17 cellular contexts compared by ENCODE assay signal in the genomic region with DNA sequence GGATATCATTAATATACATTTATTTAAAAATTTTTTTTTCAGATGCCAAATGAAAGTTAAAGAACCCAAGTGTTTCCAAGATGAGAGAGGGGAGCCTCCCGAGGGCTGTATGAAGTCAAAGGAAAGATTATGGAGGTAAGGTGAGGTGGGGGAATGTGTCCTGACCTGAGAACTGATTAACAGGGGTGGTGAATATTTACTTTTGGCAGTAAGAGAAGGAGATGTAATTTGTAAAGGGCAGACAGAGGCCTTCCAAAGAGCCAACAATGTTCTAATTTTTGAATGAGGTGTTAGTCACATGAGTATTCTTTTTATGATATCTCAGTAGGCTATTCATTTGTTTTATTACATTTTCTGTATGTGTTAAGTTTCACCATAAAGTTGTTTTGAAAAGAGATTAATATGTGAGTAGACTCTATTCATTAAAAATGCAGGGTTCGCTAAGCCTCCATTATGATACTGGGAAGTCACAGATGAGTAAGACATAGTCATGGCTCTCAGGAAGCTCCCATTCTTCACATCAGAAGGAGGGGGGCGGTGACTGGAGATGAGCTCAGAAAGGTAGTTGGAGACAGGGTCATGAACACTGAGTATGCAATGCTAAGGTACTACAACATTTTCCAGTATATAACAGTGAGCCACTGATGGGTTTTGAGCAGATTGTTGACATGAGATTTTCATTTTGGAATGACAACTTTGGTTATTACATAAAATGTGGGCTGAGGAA.
A peak's percentile ranks its signal among the peaks of the same experiment; 100 is the strongest.
DNase-seq lines count a peak whose midpoint lies in the region; ATAC-seq, FAIRE-seq and TF ChIP-seq lines count a peak whose summit lies in the region.
"Had no signal": no experiment of that assay in that cellular context is flagged by ENCODE, and none has a peak within 500 bp of the region (broad histone marks: within the 10 kb centered on the region; RNA-seq: fewer than 3 reads in every experiment).

No MANE protein-coding gene starts in this region.

- FAIRE-seq in urothelium cell line (lab: Jason Lieb, UNC): no peak
- FAIRE-seq: GM18507 had no signal

- H3K36me3 ChIP-seq in DOHH2 (ENCODE audit: control insufficient read depth, low read length) (peaks cover 5% of the 10 kb centered on the region; the same call in 1 of the 2 replicates), brain microvascular endothelial cell (replicated peaks) (no peaks in the 10 kb centered on the region)

- no peak overlapping the region for H3K4me3 ChIP-seq in DOHH2 (ENCODE audit: low read length)
- no peak overlapping the region for H3K4me3 ChIP-seq in brain microvascular endothelial cell (ENCODE audit: low read depth, low read length)
- H3K4me3 ChIP-seq: GM23338 had no signal

- H3K27ac ChIP-seq in DOHH2 (ENCODE audit: low read depth, low read length) (peak overlapping the region; percentile 79), brain microvascular endothelial cell (peak overlapping the region; percentile 28)

- no peaks in the 10 kb centered on the region for H3K27me3 ChIP-seq in DOHH2 (ENCODE audit: control insufficient read depth, low read length)
- no peaks in the 10 kb centered on the region for H3K27me3 ChIP-seq in brain microvascular endothelial cell (replicated peaks)

- DNase-seq in LHCN-M2 (ENCODE audit: low read depth) (peak; percentile 50), brain microvascular endothelial cell (peak; percentile 73), kidney glomerular epithelial cell (lab: John Stamatoyannopoulos, UW) (peak; percentile 81), urothelium cell line (ENCODE audit: low spot score) (no peak), retina (no peak)
- DNase-seq: activated CD4-positive, alpha-beta T cell treated with anti-CD3 and anti-CD28 coated beads for 4 hours; amniotic stem cell; CD8-positive, alpha-beta memory T cell; stimulated activated CD4-positive, alpha-beta T cell treated with anti-CD3 and anti-CD28 coated beads, Interleukin-2, amount 100 ng/mL, for 48 hours; stimulated activated naive B cell treated with anti-CD40 and anti-IgM and Interleukin-4, amounts not matched to agents 10 μg/mL and 1 μg/mL and 100 μg/mL, for 72 hours; T-helper 1 cell had no signal

- peak overlapping the region; percentile 67 for H3K4me2 ChIP-seq in DOHH2 (ENCODE audit: low read length)
- H3K4me2 ChIP-seq: GM23338 had no signal

- H4K20me1 ChIP-seq in DOHH2 (ENCODE audit: control insufficient read depth, insufficient read depth, low read depth, low read length): no peaks in the 10 kb centered on the region

- 0 out of 2 replicates have a peak, but pooled peaks cover 2% of the 10 kb centered on the region for H3F3A ChIP-seq in DOHH2 (ENCODE audit: control insufficient read depth, insufficient read depth)

- H3K9me2 ChIP-seq in DOHH2 (replicated peaks; ENCODE audit: control insufficient read depth, low read length): no peaks in the 10 kb centered on the region

- no peaks in the 10 kb centered on the region for H3K79me2 ChIP-seq in DOHH2 (ENCODE audit: control insufficient read depth, low read length)

- in situ Hi-C loops in brain microvascular endothelial cell (cut with HindIII; ENCODE audit: low pct_ligation_motif_present, low sequenced_read_pairs): no loop called here

- H3K9me3 ChIP-seq in DOHH2 (ENCODE audit: control insufficient read depth, insufficient read depth, low read length): peaks cover 15% of the 10 kb centered on the region

- peaks cover 53% of the 10 kb centered on the region for H3K4me1 ChIP-seq in DOHH2 (ENCODE audit: control insufficient read depth, low read length)

- no peak for ATAC-seq in HG03521 (IDR thresholded peaks at IDR 0.05; ENCODE audit: unreplicated experiment)
- no peak for ATAC-seq in HG02981 (IDR thresholded peaks at IDR 0.05; ENCODE audit: unreplicated experiment)
- ATAC-seq: GM23338, Panc1 had no signal

- TF ChIP-seq CTCF in DOHH2 (IDR thresholded peaks at IDR 0.05; ENCODE audit: low read depth, low read length, poor library complexity, severe bottlenecking): no peak
- no peak for TF ChIP-seq CTCF in brain microvascular endothelial cell (IDR thresholded peaks at IDR 0.05; ENCODE audit: low read depth, low read length, missing control alignments)

Comparison
In these comparisons a context has a peak if more than half of its experiments do, and no peak if none do; other contexts are left out.
1. DNase-seq: peak in LHCN-M2 (single experiment), brain microvascular endothelial cell (single experiment) and kidney glomerular epithelial cell (single experiment); none in urothelium cell line (single experiment) and retina (single experiment).